ENCODE assay signal across 21 cellular contexts in genomic region chr13:29746167-29746677, GRCh38.
DNase-seq lines count a peak whose midpoint lies in the region; ATAC-seq and TF ChIP-seq lines count a peak whose summit lies in the region.
"Had no signal": no experiment of that assay in that cellular context is flagged by ENCODE, and none has a peak within 500 bp of the region (broad histone marks: within the 10 kb centered on the region; RNA-seq: fewer than 3 reads in every experiment).

No MANE protein-coding gene starts in this region.

- no peaks in the 10 kb centered on the region for H4K20me1 ChIP-seq in GM23338 (replicated peaks; ENCODE audit: insufficient read depth)
- no peaks in the 10 kb centered on the region for H4K20me1 ChIP-seq in mammary epithelial cell (ENCODE audit: insufficient read depth, low read length)

- H3K27me3 ChIP-seq in GM23338 (ENCODE audit: insufficient read depth) = no peaks in the 10 kb centered on the region
- H3K27me3 ChIP-seq in body of pancreas = no peaks in the 10 kb centered on the region
- H3K27me3 ChIP-seq in mammary epithelial cell (ENCODE audit: insufficient read depth, low read length) = peaks cover 2% of the 10 kb centered on the region

- ATAC-seq in GM23338 = no peak
- peak; percentile 30 for ATAC-seq in body of pancreas
- ATAC-seq in left colon = peak; percentile 82
- ATAC-seq: A549, HCT116 had no signal

- peaks cover 7% of the 10 kb centered on the region for H3K27me3 Mint-ChIP-seq in GM23338 (ENCODE audit: insufficient read depth, low read depth, poor library complexity)

- no peak overlapping the region for H3K27ac Mint-ChIP-seq in GM23338
- H3K27ac Mint-ChIP-seq: CD4-positive, CD25-positive, alpha-beta regulatory T cell had no signal

- H3K9me3 Mint-ChIP-seq in GM23338 = no peaks in the 10 kb centered on the region

- H3K9ac ChIP-seq in mammary epithelial cell (ENCODE audit: insufficient read depth, low read length) = no peak overlapping the region

- H3K4me1 ChIP-seq in GM23338 (ENCODE audit: insufficient read depth) = no peaks in the 10 kb centered on the region
- H3K4me1 ChIP-seq in body of pancreas = peaks cover 5% of the 10 kb centered on the region
- no peaks in the 10 kb centered on the region for H3K4me1 ChIP-seq in mammary epithelial cell (ENCODE audit: insufficient read depth, low read length)
- H3K4me1 ChIP-seq: A549 had no signal

- WGBS in body of pancreas, 2 donors = 48 to 50% methylated on average over 6 of the region's 6 CpGs
- WGBS in mammary epithelial cell (ENCODE audit: low coverage, missing lambda C conversion rate) = 71% methylated on average over 4 of the region's 6 CpGs

- peak; percentile 25 for DNase-seq in AG10803 (ENCODE audit: low read depth)
- no peak for DNase-seq in GM23338 (ENCODE audit: low spot score)
- DNase-seq in body of pancreas = no peak
- no peak for DNase-seq in left colon
- no peak for DNase-seq in mammary epithelial cell
- DNase-seq in NCI-H82 (lab: John Stamatoyannopoulos, UW) = no peak
- no peak for DNase-seq in DMS 273 treated with DMSO at 0.1 percent for 48 hours (lab: John Stamatoyannopoulos, UW)
- DNase-seq in activated CD4-positive, alpha-beta T cell treated with anti-CD3 and anti-CD28 coated beads for 1 hour = no peak
- DNase-seq: CD4-positive, CD25-positive, alpha-beta regulatory T cell; DND-41; KG1; NCI-H1092 treated with DMSO at 0.1 percent for 48 hours; NCI-H1436 treated with DMSO at 0.1 percent for 48 hours; NCI-H2029; NCI-H2171 treated with DMSO at 0.1 percent for 48 hours; NCI-H446 treated with DMSO at 0.1 percent for 48 hours; NCI-H526 treated with DMSO at 0.1 percent for 48 hours; Right ventricle myocardium superior had no signal

- CTCF ChIA-PET in mammary epithelial cell (lab: Charles Lee; ENCODE audit: low non-redundant PET) = no interaction called here

- H3F3A ChIP-seq in GM23338 (replicated peaks; ENCODE audit: low read depth) = no peaks in the 10 kb centered on the region

- TF ChIP-seq CTCF in AG10803 (conservative IDR thresholded peaks at IDR 0.05; ENCODE audit: low read length) (no peak), GM23338 (conservative IDR thresholded peaks at IDR 0.05; ENCODE audit: low read depth in 2 of 2) (no peak), body of pancreas (IDR thresholded peaks at IDR 0.05) (no peak), mammary epithelial cell (conservative IDR thresholded peaks at IDR 0.05 in 1 of 2, IDR thresholded peaks at IDR 0.05 in 1 of 2; ENCODE audit: extremely low read depth in 1 of 2, insufficient read depth in 1 of 2, low read depth in 1 of 2, low read length in 2 of 2) (no peak)

- dilution Hi-C loops in mammary epithelial cell (cut with HindIII; ENCODE audit: low sequenced_read_pairs) = no loop called here

- H2AFZ ChIP-seq in GM23338 (peak overlapping the region; percentile 72; the same call in 1 of the 2 replicates), mammary epithelial cell (ENCODE audit: low read depth, low read length) (no peak overlapping the region)

- H3K36me3 Mint-ChIP-seq in GM23338 (ENCODE audit: low read depth) = no peaks in the 10 kb centered on the region
- H3K36me3 Mint-ChIP-seq: CD4-positive, CD25-positive, alpha-beta regulatory T cell had no signal

- H3K36me3 ChIP-seq in GM23338 (ENCODE audit: insufficient read depth) = no peaks in the 10 kb centered on the region
- no peaks in the 10 kb centered on the region for H3K36me3 ChIP-seq in body of pancreas (replicated peaks in 1 of 2; ENCODE audit: insufficient read depth in 1 of 2, low read depth in 2 of 2)
- H3K36me3 ChIP-seq in mammary epithelial cell (ENCODE audit: insufficient read depth, low read length) = no peaks in the 10 kb centered on the region

- no peaks in the 10 kb centered on the region for H3K4me1 Mint-ChIP-seq in GM23338

- BruUV-seq in mammary epithelial cell (replicated peaks; lab: Mats Ljungman, UMichigan) = no TSS peak

- TF ChIP-seq POLR2A in body of pancreas (IDR thresholded peaks at IDR 0.05) = no peak

- no peak overlapping the region for H3K4me3 Mint-ChIP-seq in GM23338
- H3K4me3 Mint-ChIP-seq: CD4-positive, CD25-positive, alpha-beta regulatory T cell had no signal

- no peaks in the 10 kb centered on the region for H3K9me2 ChIP-seq in GM23338 (ENCODE audit: insufficient read depth)

- H3K27ac ChIP-seq in GM23338 (ENCODE audit: low read depth) = no peak overlapping the region
- H3K27ac ChIP-seq in body of pancreas = no peak overlapping the region
- H3K27ac ChIP-seq in mammary epithelial cell (ENCODE audit: insufficient read depth, low read depth, low read length) = no peak overlapping the region
- H3K27ac ChIP-seq: A549, HL-60 had no signal

- in situ Hi-C loops in mammary epithelial cell (cut with MboI; ENCODE audit: low sequenced_read_pairs in 2 of 2) = no loop called here

- H3K4me2 ChIP-seq in GM23338 (no peak overlapping the region), mammary epithelial cell (ENCODE audit: insufficient read depth, low read depth, low read length) (no peak overlapping the region)
- H3K4me2 ChIP-seq: A549 had no signal

- intact Hi-C loops in body of pancreas (cut with DNase I) = no loop called here
- intact Hi-C loops in left colon (cut with DNase I, micrococcal nuclease) = no loop called here
- intact Hi-C loops in mammary epithelial cell (cut with micrococcal nuclease) = no loop called here

- H3K79me2 ChIP-seq in GM23338 (replicated peaks; ENCODE audit: insufficient read depth) = no peaks in the 10 kb centered on the region
- no peaks in the 10 kb centered on the region for H3K79me2 ChIP-seq in mammary epithelial cell (ENCODE audit: insufficient read depth, low read length)

- H3K9me3 ChIP-seq in body of pancreas = no peaks in the 10 kb centered on the region
- H3K9me3 ChIP-seq in mammary epithelial cell (replicated peaks; ENCODE audit: insufficient read depth, low read length) = no peaks in the 10 kb centered on the region
- H3K9me3 ChIP-seq: A549 had no signal

- no peak overlapping the region for H3K4me3 ChIP-seq in AG10803 (ENCODE audit: low read length)
- no peak overlapping the region for H3K4me3 ChIP-seq in GM23338
- no peak overlapping the region for H3K4me3 ChIP-seq in body of pancreas
- no peak overlapping the region for H3K4me3 ChIP-seq in mammary epithelial cell (replicated peaks in 1 of 3; ENCODE audit: insufficient read depth in 1 of 3, low read depth in 2 of 3, low read length in 3 of 3)
- H3K4me3 ChIP-seq: A549 had no signal

TF ChIP-seq in GM23338, 12 proteins besides CTCF, POLR2A, EP300 and RAD21 (continues in another document):
- TF ChIP-seq NANOG (IDR thresholded peaks at IDR 0.05; ENCODE audit: borderline replicate concordance) (no peak), POLR2AphosphoS5 (IDR thresholded peaks at IDR 0.05; ENCODE audit: low read depth) (no peak), ZNF462 (CRISPR knock-in tag; IDR thresholded peaks at IDR 0.05) (no peak), ZNF114 (CRISPR knock-in tag; IDR thresholded peaks at IDR 0.05) (no peak)
